ENCODE assay signal across 13 cellular contexts in the genomic region with DNA sequence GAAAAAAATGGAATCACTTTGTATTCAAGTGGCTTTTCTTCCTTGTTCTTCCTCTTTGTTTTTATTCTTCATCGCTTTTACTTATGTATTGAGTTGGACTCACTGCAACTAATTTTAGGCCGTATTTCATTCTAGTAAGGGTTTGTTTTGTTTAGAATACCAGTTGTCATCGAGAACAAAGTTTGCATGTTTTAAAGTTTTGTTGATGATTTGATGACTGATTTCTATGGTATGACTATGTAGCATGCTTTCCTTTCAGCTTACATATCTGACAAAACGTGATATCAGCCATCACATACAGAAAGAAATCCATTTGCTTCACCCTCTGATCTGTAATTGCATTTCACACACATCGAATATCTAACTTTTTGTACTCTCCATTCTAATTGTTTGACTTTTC. TPM values are rescaled to one million over a fixed set of nuclear protein-coding genes. Genes with fewer than 3 reads are reported as not detected.
DNase-seq lines count a peak whose midpoint lies in the region; TF ChIP-seq lines count a peak whose summit lies in the region.
"Had no signal": no experiment of that assay in that cellular context is flagged by ENCODE, and none has a peak within 500 bp of the region (broad histone marks: within the 10 kb centered on the region; RNA-seq: fewer than 3 reads in every experiment).

No MANE protein-coding gene starts in this region.

- no peak overlapping the region for H3K4me3 ChIP-seq in osteoblast (ENCODE audit: insufficient read depth, low read length)
- H3K4me3 ChIP-seq: HAP-1, Peyer's patch had no signal

- H3K27ac Mint-ChIP-seq in T-helper 2 cell treated with Interferon-gamma antibody and Interleukin-4, amounts not matched to agents 5 μg/mL and 100 μg/mL, for 36 hours, result peak overlapping the region; percentile 96

- peaks cover 16% of the 10 kb centered on the region for H3K36me3 ChIP-seq in osteoblast (ENCODE audit: insufficient read depth, low read length)
- H3K36me3 ChIP-seq: HAP-1, Peyer's patch had no signal

- peaks cover 60% of the 10 kb centered on the region for H3K36me3 Mint-ChIP-seq in T-helper 2 cell treated with Interferon-gamma antibody and Interleukin-4, amounts not matched to agents 5 μg/mL and 100 μg/mL, for 36 hours (ENCODE audit: low read depth)

- H3K4me2 ChIP-seq in osteoblast (ENCODE audit: insufficient read depth, low read length), result peak overlapping the region; percentile 97

- no peak for TF ChIP-seq CTCF in osteoblast (IDR thresholded peaks at IDR 0.05; ENCODE audit: extremely low read depth, low read depth, low read length)

- H3K4me1 ChIP-seq in osteoblast (ENCODE audit: insufficient read depth, low read length), result peaks cover 40% of the 10 kb centered on the region

- peaks cover 25% of the 10 kb centered on the region for H4K20me1 ChIP-seq in osteoblast (ENCODE audit: insufficient read depth, low read length)

- peaks cover 63% of the 10 kb centered on the region for H3K4me1 Mint-ChIP-seq in T-helper 2 cell treated with Interferon-gamma antibody and Interleukin-4, amounts not matched to agents 5 μg/mL and 100 μg/mL, for 36 hours (ENCODE audit: low read depth)

- no peaks in the 10 kb centered on the region for H3K9me3 ChIP-seq in osteoblast (ENCODE audit: low read depth, low read length)
- H3K9me3 ChIP-seq: HAP-1, Peyer's patch had no signal

- H3K79me2 ChIP-seq in osteoblast (ENCODE audit: insufficient read depth, low read length), result peaks cover 90% of the 10 kb centered on the region

- H2AFZ ChIP-seq in osteoblast (ENCODE audit: low read length), result no peak overlapping the region

- H3K9me3 Mint-ChIP-seq in T-helper 2 cell treated with Interferon-gamma antibody and Interleukin-4, amounts not matched to agents 5 μg/mL and 100 μg/mL, for 36 hours, result no peaks in the 10 kb centered on the region

- no peaks in the 10 kb centered on the region for H3K27me3 Mint-ChIP-seq in T-helper 2 cell treated with Interferon-gamma antibody and Interleukin-4, amounts not matched to agents 5 μg/mL and 100 μg/mL, for 36 hours (ENCODE audit: low read depth)

- peak overlapping the region; percentile 98 for H3K4me3 Mint-ChIP-seq in T-helper 2 cell treated with Interferon-gamma antibody and Interleukin-4, amounts not matched to agents 5 μg/mL and 100 μg/mL, for 36 hours

- H3K27ac ChIP-seq in osteoblast (ENCODE audit: low read depth, low read length), result peak overlapping the region; percentile 76
- H3K27ac ChIP-seq: HL-60 had no signal

- H3K27me3 ChIP-seq in osteoblast (ENCODE audit: insufficient read depth, low read length), result no peaks in the 10 kb centered on the region
- H3K27me3 ChIP-seq: Peyer's patch had no signal

- DNase-seq in HCEC 1CT, result peak; percentile 79
- no peak for DNase-seq in T-helper 2 cell treated with Interferon-gamma antibody and Interleukin-4, amounts not matched to agents 5 μg/mL and 100 μg/mL, for 36 hours (ENCODE audit: low spot score)
- peak; percentile 7 to 49 for DNase-seq in dermis microvascular lymphatic vessel endothelial cell (ENCODE audit: low read depth in 2 of 2)
- peak; percentile 36 for DNase-seq in osteoblast (ENCODE audit: insufficient read length, low spot score, missing footprints)
- DNase-seq in H4 (ENCODE audit: low spot score), result no peak
- no peak for DNase-seq in SIG-M5 treated with dmso at 0.1 percent for 504 hours (lab: John Stamatoyannopoulos, UW; ENCODE audit: unreplicated experiment)
- no peak for DNase-seq in SHP77 treated with DMSO at 0.1 percent for 48 hours (lab: John Stamatoyannopoulos, UW)
- DNase-seq in iPS-NIHi11 (ENCODE audit: low spot score), result no peak
- DNase-seq: effector CD4-positive, alpha-beta T cell; kidney; Peyer's patch had no signal

RNA-seq across cellular contexts. Expression of gene PRKCA, which starts 4.0 kb away (rescaled TPM):
- total RNA-seq in dermis microvascular lymphatic vessel endothelial cell, result 3.6 and 7.1 TPM in 2 replicates
- total RNA-seq in osteoblast, result 42.7 and 46.0 TPM in 2 replicates
- total RNA-seq in H4 (2014; rRNA removed; shearing (Covaris generic)), result 10.1 and 12.7 TPM in 2 replicates

Comparison
In these comparisons a context has a peak if more than half of its experiments do, and no peak if none do; other contexts are left out.
1. DNase-seq: peak in HCEC 1CT (single experiment), dermis microvascular lymphatic vessel endothelial cell (2 of 2) and osteoblast (single experiment); none in T-helper 2 cell treated with Interferon-gamma antibody and Interleukin-4, amounts not matched to agents 5 μg/mL and 100 μg/mL, for 36 hours (single experiment), H4 (single experiment), SIG-M5 treated with dmso at 0.1 percent for 504 hours (single experiment), SHP77 treated with DMSO at 0.1 percent for 48 hours (single experiment) and iPS-NIHi11 (single experiment).